ENCODE assay signal across 8 cellular contexts in genomic region chr2:191265311-191266170, GRCh38. TPM values are rescaled to one million over a fixed set of nuclear protein-coding genes. Genes with fewer than 3 reads are reported as not detected.
DNase-seq lines count a peak whose midpoint lies in the region; ATAC-seq and TF ChIP-seq lines count a peak whose summit lies in the region.
"Had no signal": no experiment of that assay in that cellular context is flagged by ENCODE, and none has a peak within 500 bp of the region (broad histone marks: within the 10 kb centered on the region; RNA-seq: fewer than 3 reads in every experiment).

No MANE protein-coding gene starts in this region.

- WGBS in lung, 2 donors, result 59 to 71% methylated on average over 15 of the region's 15 CpGs
- 62 to 70% methylated on average over 15 of the region's 15 CpGs for whole genome bisulfite sequencing in upper lobe of left lung, 2 donors

- no peak for TF ChIP-seq EP300 in upper lobe of left lung (IDR thresholded peaks at IDR 0.05)

- H3K79me2 ChIP-seq in neural progenitor cell (ENCODE audit: low read depth), result peaks cover 99% of the 10 kb centered on the region

- no peaks in the 10 kb centered on the region for H3K27me3 ChIP-seq in MG63
- H3K27me3 ChIP-seq in lung (ENCODE audit: control insufficient read depth, insufficient read depth), result no peaks in the 10 kb centered on the region
- H3K27me3 ChIP-seq in upper lobe of left lung, result no peaks in the 10 kb centered on the region
- no peaks in the 10 kb centered on the region for H3K27me3 ChIP-seq in neural progenitor cell

- H3K27me3 Mint-ChIP-seq in neural progenitor cell (ENCODE audit: insufficient read depth, low read depth), result no peaks in the 10 kb centered on the region
- H3K27me3 Mint-ChIP-seq: stimulated activated naive B cell treated with anti-CD40 and anti-IgM and Interleukin-4, amounts not matched to agents 10 μg/mL and 1 μg/mL and 100 μg/mL, for 72 hours had no signal

- H3K4me3 ChIP-seq in MG63 (peak overlapping the region; percentile 17), lung (no peak overlapping the region), upper lobe of left lung (no peak overlapping the region), neural progenitor cell (no peak overlapping the region)

- H3K4me2 ChIP-seq in neural progenitor cell, result no peak overlapping the region

- TF ChIP-seq CTCF in lung (IDR thresholded peaks at IDR 0.05; ENCODE audit: control extremely low read depth, extremely low read depth), result no peak
- TF ChIP-seq CTCF in upper lobe of left lung (IDR thresholded peaks at IDR 0.05), result no peak
- no peak for TF ChIP-seq CTCF in neural progenitor cell (IDR thresholded peaks at IDR 0.05)

- H3K4me3 Mint-ChIP-seq in neural progenitor cell, result no peak overlapping the region
- H3K4me3 Mint-ChIP-seq: stimulated activated naive B cell treated with anti-CD40 and anti-IgM and Interleukin-4, amounts not matched to agents 10 μg/mL and 1 μg/mL and 100 μg/mL, for 72 hours had no signal

- H3K9me3 ChIP-seq in MG63 (no peaks in the 10 kb centered on the region), lung (ENCODE audit: control insufficient read depth in 2 of 2, insufficient read depth in 1 of 2, low read length in 1 of 2) (no peaks in the 10 kb centered on the region), upper lobe of left lung (no peaks in the 10 kb centered on the region), neural progenitor cell (ENCODE audit: low read depth) (no peaks in the 10 kb centered on the region)

- H3K27ac Mint-ChIP-seq in neural progenitor cell, result no peak overlapping the region
- H3K27ac Mint-ChIP-seq: stimulated activated naive B cell treated with anti-CD40 and anti-IgM and Interleukin-4, amounts not matched to agents 10 μg/mL and 1 μg/mL and 100 μg/mL, for 72 hours had no signal

- peaks cover 13% of the 10 kb centered on the region for H3K9me3 Mint-ChIP-seq in neural progenitor cell

- H4K20me1 ChIP-seq in neural progenitor cell (ENCODE audit: low read depth), result peaks cover 17% of the 10 kb centered on the region

- ATAC-seq in lung (ENCODE audit: insufficient read depth, low FRiP score) (peak; percentile 37), upper lobe of left lung (ENCODE audit: low FRiP score in 2 of 2) (peak in 1 of 2 donors; percentile 80), GM21381 (IDR thresholded peaks at IDR 0.05; ENCODE audit: unreplicated experiment) (no peak)
- ATAC-seq: stimulated activated naive B cell treated with anti-CD40 and anti-IgM and Interleukin-4, amounts not matched to agents 10 μg/mL and 1 μg/mL and 100 μg/mL, for 72 hours had no signal

- DNase-seq in MG63 (peak; percentile 82), epidermal melanocyte (ENCODE audit: insufficient read length, low spot score) (peak; percentile 43), lung (ENCODE audit: low spot score) (no peak), upper lobe of left lung (no peak), neural progenitor cell (ENCODE audit: low spot score) (no peak)
- DNase-seq in stimulated activated CD4-positive, alpha-beta T cell treated with anti-CD3 and anti-CD28 coated beads, Interleukin-12 subunit alpha, Interleukin-12 subunit beta, amount 100 ng/mL, for 4 hours, result no peak
- DNase-seq: stimulated activated naive B cell treated with anti-CD40 and anti-IgM and Interleukin-4, amounts not matched to agents 10 μg/mL and 1 μg/mL and 100 μg/mL, for 72 hours had no signal

- peaks cover 26% of the 10 kb centered on the region for H3K36me3 Mint-ChIP-seq in neural progenitor cell
- H3K36me3 Mint-ChIP-seq: stimulated activated naive B cell treated with anti-CD40 and anti-IgM and Interleukin-4, amounts not matched to agents 10 μg/mL and 1 μg/mL and 100 μg/mL, for 72 hours had no signal

- H2AFZ ChIP-seq in neural progenitor cell (replicated peaks), result no peak overlapping the region

- peaks cover 7% of the 10 kb centered on the region for H3F3A ChIP-seq in neural progenitor cell (ENCODE audit: low read depth)

- no peak for TF ChIP-seq POLR2A in upper lobe of left lung (IDR thresholded peaks at IDR 0.05)

- H3K9ac ChIP-seq in neural progenitor cell, result no peak overlapping the region

- peaks cover 35% of the 10 kb centered on the region for H3K4me1 Mint-ChIP-seq in neural progenitor cell

- H3K36me3 ChIP-seq in MG63, result no peaks in the 10 kb centered on the region; the same call in 1 of the 2 replicates
- no peaks in the 10 kb centered on the region for H3K36me3 ChIP-seq in lung (ENCODE audit: control insufficient read depth in 2 of 2, insufficient read depth in 2 of 2, low read length in 2 of 2)
- H3K36me3 ChIP-seq in upper lobe of left lung, result no peaks in the 10 kb centered on the region
- H3K36me3 ChIP-seq in neural progenitor cell, result no peaks in the 10 kb centered on the region

- H3K4me1 ChIP-seq in lung (ENCODE audit: control insufficient read depth in 2 of 2, insufficient read depth in 2 of 2, low read length in 2 of 2) (peaks cover 6 to 13% of the 10 kb centered on the region in 2 donors), upper lobe of left lung (peaks cover 15 to 21% (median 18%) of the 10 kb centered on the region in 4 donors), neural progenitor cell (peaks cover 25% of the 10 kb centered on the region)

- H3K27ac ChIP-seq in lung (ENCODE audit: low read depth in 1 of 2, low read length in 1 of 2), result peak overlapping the region; percentile 59 to 64
- peak overlapping the region in 3 of 4 donors; percentile 1 to 41 (median 21) for H3K27ac ChIP-seq in upper lobe of left lung
- no peak overlapping the region for H3K27ac ChIP-seq in neural progenitor cell

RNA-seq across cellular contexts. Expression of gene MYO1B, which starts 20.3 kb away (rescaled TPM):
- total RNA-seq in MG63 (2014; rRNA removed; shearing (Covaris generic); ENCODE audit: low replicate concordance), result 95.6 and 123 TPM in 2 replicates
- total RNA-seq in lung (100 to 1,000 TPM; 121 to 286 TPM), upper lobe of left lung (100 to 1,000 TPM; 112 to 311 (median 137) TPM), neural progenitor cell (ENCODE audit: low replicate concordance) (64.8 and 88.0 TPM in 2 replicates)
- 10 to 100 TPM; 46.0 to 55.0 TPM for polyA plus RNA-seq in lung

Comparison
In these comparisons a context has a peak if more than half of its experiments do, and no peak if none do; other contexts are left out.
1. DNase-seq: peak in MG63 (single experiment) and epidermal melanocyte (single experiment); none in lung (single experiment), upper lobe of left lung (0 of 2), neural progenitor cell (single experiment) and stimulated activated CD4-positive, alpha-beta T cell treated with anti-CD3 and anti-CD28 coated beads, Interleukin-12 subunit alpha, Interleukin-12 subunit beta, amount 100 ng/mL, for 4 hours (single experiment).